Comparison of ENCODE assay signal across 8 cellular contexts in genomic region chr4:83276299-83277040, GRCh38. TPM values are rescaled to one million over a fixed set of nuclear protein-coding genes. Genes with fewer than 3 reads are reported as not detected.
DNase-seq lines count a peak whose midpoint lies in the region; ATAC-seq and TF ChIP-seq lines count a peak whose summit lies in the region.

No MANE protein-coding gene starts in this region.

- H3K4me3 Mint-ChIP-seq in Caco-2 (ENCODE audit: unreplicated experiment): no peak overlapping the region

- intact Hi-C loops in Caco-2 (cut with micrococcal nuclease; ENCODE audit: unreplicated experiment): no loop called here

- H3K4me1 ChIP-seq in Caco-2: no peaks in the 10 kb centered on the region

- CTCF ChIA-PET in Caco-2 (lab: Charles Lee): no interaction called here

- H3K9me3 ChIP-seq in Caco-2: no peaks in the 10 kb centered on the region

- H3K36me3 ChIP-seq in Caco-2 (ENCODE audit: control insufficient read depth, insufficient read depth, low read length): no peaks in the 10 kb centered on the region; the same call in 1 of the 2 replicates

- no peak overlapping the region for H3K4me3 ChIP-seq in Caco-2 (ENCODE audit: low read depth, low read length)

- DNase-seq in ELR (ENCODE audit: low read depth): peak; percentile 20
- peak; percentile 19 for DNase-seq in RPMI7951 (ENCODE audit: low read depth)
- DNase-seq in kidney glomerular epithelial cell (lab: John Stamatoyannopoulos, UW): no peak
- DNase-seq in retina: no peak
- DNase-seq in Kasumi-1 (lab: John Stamatoyannopoulos, UW): no peak
- no peak for DNase-seq in Caco-2

- no peak overlapping the region for H3K27ac Mint-ChIP-seq in Caco-2 (ENCODE audit: unreplicated experiment)

- H3K27me3 ChIP-seq in Caco-2 (replicated peaks; ENCODE audit: control insufficient read depth, insufficient read depth, low read length): no peaks in the 10 kb centered on the region

- POLR2A ChIA-PET in Caco-2 (lab: Charles Lee): no interaction called here

- ATAC-seq in GM19351 (IDR thresholded peaks at IDR 0.05; ENCODE audit: unreplicated experiment) (peak; percentile 68), HG03025 (IDR thresholded peaks at IDR 0.05; ENCODE audit: low FRiP score, unreplicated experiment) (peak; percentile 65)

- no peaks in the 10 kb centered on the region for H3K27me3 Mint-ChIP-seq in Caco-2 (ENCODE audit: insufficient read depth, unreplicated experiment)

- peaks cover 5% of the 10 kb centered on the region for H3K36me3 Mint-ChIP-seq in Caco-2 (ENCODE audit: insufficient read depth, unreplicated experiment)

- no TSS peak for BruUV-seq in Caco-2 (replicated peaks; lab: Mats Ljungman, UMichigan)

- H3K9me3 Mint-ChIP-seq in Caco-2 (ENCODE audit: unreplicated experiment): no peaks in the 10 kb centered on the region

- no peak for TF ChIP-seq CTCF in Caco-2 (IDR thresholded peaks at IDR 0.05; ENCODE audit: insufficient read depth in 1 of 2, low read depth in 1 of 2, low read length in 1 of 2, severe bottlenecking in 1 of 2, unreplicated experiment in 1 of 2)

- H3K4me1 Mint-ChIP-seq in Caco-2 (ENCODE audit: low read depth, unreplicated experiment): no peaks in the 10 kb centered on the region

RNA-seq across cellular contexts. Expression of gene COQ2, which starts 8.1 kb away (rescaled TPM):
- total RNA-seq in RPMI7951 (2014; rRNA removed; shearing (Covaris generic)): 20.1 and 22.5 TPM in 2 replicates
- total RNA-seq in Caco-2 (2022): 22.0 and 24.2 TPM in 2 replicates

RNA-seq across cellular contexts. Expression of gene HPSE, which starts 58.2 kb away (rescaled TPM):
- 0.48 and 0.59 TPM in 2 replicates for total RNA-seq in RPMI7951 (2014; rRNA removed; shearing (Covaris generic))
- total RNA-seq in Caco-2 (2022): 3.1 and 3.9 TPM in 2 replicates

Comparison
In these comparisons a context has a peak if more than half of its experiments do, and no peak if none do; other contexts are left out.
1. DNase-seq: peak in ELR (single experiment) and RPMI7951 (single experiment); none in kidney glomerular epithelial cell (single experiment), retina (single experiment), Kasumi-1 (0 of 2) and Caco-2 (0 of 2).